ENCODE assay signal across 17 cellular contexts in the genomic region with DNA sequence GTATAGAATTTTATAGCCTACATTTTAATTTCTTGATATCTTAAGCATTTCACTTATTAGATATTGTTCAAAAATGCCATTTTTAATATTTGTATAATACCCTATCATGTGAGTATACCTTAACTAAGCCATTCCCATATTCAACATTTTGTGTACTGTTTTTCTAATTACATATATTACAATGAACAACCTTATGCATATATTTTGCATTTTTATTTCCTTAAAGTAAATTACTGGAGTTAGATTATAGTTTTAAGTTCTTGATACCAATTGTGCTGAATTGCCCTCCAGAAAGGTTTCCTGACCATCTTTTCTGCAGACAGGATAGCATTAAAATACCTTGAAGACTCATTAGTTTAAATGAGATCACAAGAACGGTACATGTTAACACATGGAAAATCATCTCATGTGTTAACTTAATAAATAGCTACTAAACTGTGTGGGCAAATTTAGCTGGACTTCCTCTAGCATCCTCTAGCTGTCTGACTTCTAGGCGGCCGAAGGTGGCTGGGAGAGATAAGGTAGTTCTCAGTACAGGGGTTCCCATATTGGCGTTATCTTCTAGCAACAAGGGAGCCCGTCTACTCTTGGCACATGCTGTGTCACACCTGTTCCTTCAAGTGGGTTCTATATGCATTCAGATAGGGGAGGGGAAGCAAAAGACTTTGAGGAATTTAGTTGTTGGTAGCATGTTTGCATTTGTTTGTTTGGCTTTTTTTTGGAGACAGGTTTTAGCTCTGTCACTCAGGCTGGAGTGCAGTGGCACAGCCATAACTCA. TPM values are rescaled to one million over a fixed set of nuclear protein-coding genes. Genes with fewer than 3 reads are reported as not detected.
"Had no signal": no experiment of that assay in that cellular context is flagged by ENCODE, and none has a peak within 500 bp of the region (broad histone marks: within the 10 kb centered on the region; RNA-seq: fewer than 3 reads in every experiment).

No MANE protein-coding gene starts in this region.

- H3K27ac ChIP-seq: epithelial cell of prostate had no signal

- H3K27me3 Mint-ChIP-seq: activated CD4-positive, alpha-beta memory T cell treated with anti-CD3 and anti-CD28 coated beads for 36 hours; naive thymus-derived CD4-positive, alpha-beta T cell; type B pancreatic cell had no signal

- H3K4me3 ChIP-seq: lung, thoracic aorta had no signal

- H3K9me3 Mint-ChIP-seq: activated CD4-positive, alpha-beta memory T cell treated with anti-CD3 and anti-CD28 coated beads for 36 hours; neural crest cell; type B pancreatic cell had no signal

- H3K27me3 ChIP-seq: heart left ventricle had no signal

- H3K4me3 Mint-ChIP-seq: activated CD4-positive, alpha-beta memory T cell treated with anti-CD3 and anti-CD28 coated beads for 36 hours; naive thymus-derived CD4-positive, alpha-beta T cell; neural crest cell; T-helper 17 cell; type B pancreatic cell had no signal

- H3K27ac Mint-ChIP-seq: activated CD4-positive, alpha-beta memory T cell treated with anti-CD3 and anti-CD28 coated beads for 36 hours; T-helper 17 cell; type B pancreatic cell had no signal

- H3K4me1 Mint-ChIP-seq: neural crest cell had no signal

- ATAC-seq: naive thymus-derived CD4-positive, alpha-beta T cell; T-helper 17 cell had no signal

- DNase-seq: activated CD4-positive, alpha-beta memory T cell treated with anti-CD3 and anti-CD28 coated beads for 36 hours; activated naive CD4-positive, alpha-beta T cell treated with Interleukin-2 at 50 U/mL for 16 hours; activated T-cell treated with anti-CD3 and anti-CD28 coated beads, Interleukin-2, amount 50 U/mL, for 48 hours; heart left ventricle; kidney; naive thymus-derived CD4-positive, alpha-beta T cell; posterior cingulate gyrus; stimulated activated CD4-positive, alpha-beta T cell treated with anti-CD3 and anti-CD28 coated beads, Interleukin-4, amount 100 ng/mL, for 1 hour; stimulated activated naive CD4-positive, alpha-beta T cell treated with Interleukin-2 at 50 U/mL for 16 hours; SW 1271; T-helper 17 cell had no signal

- H3K9me3 ChIP-seq: heart left ventricle, thoracic aorta had no signal

RNA-seq across cellular contexts. Expression of gene PTPN22, which starts 42.6 kb away (rescaled TPM):
- total RNA-seq: chondrocyte, neural crest cell had no signal
